In the genomic region with DNA sequence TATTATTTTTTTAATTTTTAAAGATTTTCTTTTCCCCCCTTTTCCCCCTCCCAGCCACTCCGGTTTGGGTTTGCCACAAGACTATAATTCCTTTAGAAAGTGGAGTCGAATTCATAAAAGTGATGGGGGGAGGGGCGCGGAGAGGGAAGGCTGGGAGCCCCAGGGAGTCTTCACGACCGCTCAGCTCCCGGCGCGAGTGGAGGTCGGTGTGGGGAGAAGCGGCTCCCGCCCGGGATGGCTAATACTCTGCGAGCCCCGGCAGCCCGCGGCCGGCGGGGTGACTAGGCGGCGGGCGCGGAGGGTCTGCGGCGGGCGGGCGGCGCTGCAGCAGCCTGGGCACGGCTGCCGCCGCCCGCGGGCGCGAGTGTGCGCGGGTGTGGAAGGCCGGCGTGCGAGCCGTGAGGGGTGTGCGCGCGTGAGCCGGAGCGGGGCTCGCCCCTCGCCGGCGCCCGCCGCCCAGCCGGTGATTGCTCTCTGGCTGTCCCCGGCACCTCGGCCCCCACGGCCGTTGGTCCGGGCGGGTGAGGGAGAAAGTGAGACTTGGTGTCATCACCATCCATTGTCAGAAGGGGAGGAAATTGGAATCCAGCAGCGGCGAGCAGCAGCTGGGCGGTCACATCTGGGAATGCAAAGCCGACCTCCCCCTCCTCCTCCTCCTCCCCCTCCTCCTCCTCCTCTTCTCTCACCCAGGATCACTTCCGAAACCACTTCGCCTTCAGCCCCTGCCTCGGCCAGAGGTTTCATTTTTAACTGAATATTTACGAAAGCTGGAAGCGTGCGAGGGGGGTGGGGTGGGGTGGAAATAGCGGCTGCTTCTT, we compare ENCODE assay signal across 2 cellular contexts.
TF ChIP-seq lines count a peak whose summit lies in the region.

PARP8 (plus strand) TSS at position 377 of the 818 bp plus-strand sequence. CDS start 459 bp downstream, outside the sequence.

TF ChIP-seq in HCT116, 20 proteins besides CTCF, POLR2A, EP300 and RAD21:
- TF ChIP-seq, protein P1, sequence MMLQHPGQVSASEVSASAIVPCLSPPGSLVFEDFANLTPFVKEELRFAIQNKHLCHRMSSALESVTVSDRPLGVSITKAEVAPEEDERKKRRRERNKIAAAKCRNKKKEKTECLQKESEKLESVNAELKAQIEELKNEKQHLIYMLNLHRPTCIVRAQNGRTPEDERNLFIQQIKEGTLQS (IDR thresholded peaks at IDR 0.05): no peak
- no peak for TF ChIP-seq SP1 (IDR thresholded peaks at IDR 0.05; ENCODE audit: low read depth)
- TF ChIP-seq POLR2AphosphoS5 (IDR thresholded peaks at IDR 0.05; ENCODE audit: low read depth, low read length): peak; percentile 43; the same call in 1 of the 2 replicates
- no peak for TF ChIP-seq EZH2 (IDR thresholded peaks at IDR 0.05)
- TF ChIP-seq ELF1 (IDR thresholded peaks at IDR 0.05; ENCODE audit: borderline replicate concordance, low read depth): no peak
- TF ChIP-seq, protein P2, sequence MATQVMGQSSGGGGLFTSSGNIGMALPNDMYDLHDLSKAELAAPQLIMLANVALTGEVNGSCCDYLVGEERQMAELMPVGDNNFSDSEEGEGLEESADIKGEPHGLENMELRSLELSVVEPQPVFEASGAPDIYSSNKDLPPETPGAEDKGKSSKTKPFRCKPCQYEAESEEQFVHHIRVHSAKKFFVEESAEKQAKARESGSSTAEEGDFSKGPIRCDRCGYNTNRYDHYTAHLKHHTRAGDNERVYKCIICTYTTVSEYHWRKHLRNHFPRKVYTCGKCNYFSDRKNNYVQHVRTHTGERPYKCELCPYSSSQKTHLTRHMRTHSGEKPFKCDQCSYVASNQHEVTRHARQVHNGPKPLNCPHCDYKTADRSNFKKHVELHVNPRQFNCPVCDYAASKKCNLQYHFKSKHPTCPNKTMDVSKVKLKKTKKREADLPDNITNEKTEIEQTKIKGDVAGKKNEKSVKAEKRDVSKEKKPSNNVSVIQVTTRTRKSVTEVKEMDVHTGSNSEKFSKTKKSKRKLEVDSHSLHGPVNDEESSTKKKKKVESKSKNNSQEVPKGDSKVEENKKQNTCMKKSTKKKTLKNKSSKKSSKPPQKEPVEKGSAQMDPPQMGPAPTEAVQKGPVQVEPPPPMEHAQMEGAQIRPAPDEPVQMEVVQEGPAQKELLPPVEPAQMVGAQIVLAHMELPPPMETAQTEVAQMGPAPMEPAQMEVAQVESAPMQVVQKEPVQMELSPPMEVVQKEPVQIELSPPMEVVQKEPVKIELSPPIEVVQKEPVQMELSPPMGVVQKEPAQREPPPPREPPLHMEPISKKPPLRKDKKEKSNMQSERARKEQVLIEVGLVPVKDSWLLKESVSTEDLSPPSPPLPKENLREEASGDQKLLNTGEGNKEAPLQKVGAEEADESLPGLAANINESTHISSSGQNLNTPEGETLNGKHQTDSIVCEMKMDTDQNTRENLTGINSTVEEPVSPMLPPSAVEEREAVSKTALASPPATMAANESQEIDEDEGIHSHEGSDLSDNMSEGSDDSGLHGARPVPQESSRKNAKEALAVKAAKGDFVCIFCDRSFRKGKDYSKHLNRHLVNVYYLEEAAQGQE (IDR thresholded peaks at IDR 0.05; ENCODE audit: low read depth): no peak
- TF ChIP-seq, protein P3, sequence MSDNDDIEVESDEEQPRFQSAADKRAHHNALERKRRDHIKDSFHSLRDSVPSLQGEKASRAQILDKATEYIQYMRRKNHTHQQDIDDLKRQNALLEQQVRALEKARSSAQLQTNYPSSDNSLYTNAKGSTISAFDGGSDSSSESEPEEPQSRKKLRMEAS (IDR thresholded peaks at IDR 0.05): no peak
- no peak for TF ChIP-seq SRF (IDR thresholded peaks at IDR 0.05; ENCODE audit: low read depth)
- no peak for TF ChIP-seq SIN3A (IDR thresholded peaks at IDR 0.05; ENCODE audit: low read depth)

TF ChIP-seq in H1, 55 proteins besides CTCF, POLR2A, EP300 and RAD21:
- TF ChIP-seq JUN (IDR thresholded peaks at IDR 0.05; ENCODE audit: low read depth, low read length) (no peak), POLR2AphosphoS5 (IDR thresholded peaks at IDR 0.05; ENCODE audit: low read depth, low read length) (peak; percentile 41; the same call in 1 of the 2 replicates), FOSL1 (IDR thresholded peaks at IDR 0.05; ENCODE audit: insufficient read depth, low read depth, low read length) (no peak), HDAC2 (IDR thresholded peaks at IDR 0.05; ENCODE audit: borderline replicate concordance in 1 of 2, low read depth in 2 of 2, low read length in 2 of 2) (peak in 1 of 2 experiments; percentile 7; a peak in 1 of 4 replicates), CTBP2 (IDR thresholded peaks at IDR 0.05; ENCODE audit: borderline replicate concordance, insufficient read depth, insufficient read length, low read length) (no peak), TAF1 (IDR thresholded peaks at IDR 0.05; ENCODE audit: low read depth, low read length) (no peak; the same call in 1 of the 2 replicates), RNF2 (IDR thresholded peaks at IDR 0.05; ENCODE audit: borderline replicate concordance, low read depth, low read length, missing control alignments, poor library complexity, severe bottlenecking) (no peak), MAFK (IDR thresholded peaks at IDR 0.05; ENCODE audit: low read depth, low read length) (no peak), NRF1 (IDR thresholded peaks at IDR 0.05; ENCODE audit: low read depth, low read length) (no peak), SP1 (IDR thresholded peaks at IDR 0.05; ENCODE audit: low read depth, low read length) (no peak), CBX8 (IDR thresholded peaks at IDR 0.05; ENCODE audit: borderline replicate concordance, low read depth, low read length) (no peak), PHF8 (conservative IDR thresholded peaks at IDR 0.05; ENCODE audit: low read depth, low read length) (0 out of 2 replicates have a peak, but pooled peaks have one; percentile 13), TEAD4 (IDR thresholded peaks at IDR 0.05; ENCODE audit: low read depth, low read length) (peak; percentile 18; the same call in 1 of the 2 replicates), YY1 (IDR thresholded peaks at IDR 0.05; ENCODE audit: low read depth, low read length) (peak; percentile 42; the same call in 1 of the 2 replicates), CEBPB (IDR thresholded peaks at IDR 0.05; ENCODE audit: low read depth, low read length) (no peak)
TF ChIP-seq in H1: peak in this region for 5.
